Comparison of ENCODE assay signal across 31 cellular contexts in genomic region chr21:41557884-41558283, GRCh38. TPM values are rescaled to one million over a fixed set of nuclear protein-coding genes. Genes with fewer than 3 reads are reported as not detected.
"Had no signal": no experiment of that assay in that cellular context is flagged by ENCODE, and none has a peak within 500 bp of the region (broad histone marks: within the 10 kb centered on the region; RNA-seq: fewer than 3 reads in every experiment).

No MANE protein-coding gene starts in this region.

- H3K4me3 Mint-ChIP-seq: activated CD4-positive, alpha-beta memory T cell treated with anti-CD3 and anti-CD28 coated beads, Interleukin-2, amount 10 ng/mL, durations not matched to agents 7 days and 5 days; activated naive CD8-positive, alpha-beta T cell; activated naive CD8-positive, alpha-beta T cell treated with anti-CD3 and anti-CD28 coated beads, Interleukin-2, amount 50 U/mL, for 24 hours; activated T-cell treated with anti-CD3 and anti-CD28 coated beads, Interleukin-2, amount 50 U/mL, for 24 hours had no signal

- DNase-seq: activated CD4-positive, alpha-beta memory T cell treated with anti-CD3 and anti-CD28 coated beads, Interleukin-2, amount 10 ng/mL, durations not matched to agents 7 days and 5 days; activated CD4-positive, alpha-beta T cell treated with anti-CD3 and anti-CD28 coated beads for 1 hour; activated CD4-positive, alpha-beta T cell treated with anti-CD3 and anti-CD28 coated beads for 48 hours; activated CD4-positive, CD25-positive, alpha-beta regulatory T cell; activated gamma-delta T cell; activated naive CD4-positive, alpha-beta T cell treated with Interleukin-2 at 50 U/mL for 16 hours; activated naive CD8-positive, alpha-beta T cell treated with anti-CD3 and anti-CD28 coated beads, Interleukin-2, amount 50 U/mL, for 24 hours; activated T-cell treated with anti-CD3 and anti-CD28 coated beads, Interleukin-2, amount 50 U/mL, for 24 hours; anterior cingulate cortex; brain microvascular endothelial cell; central memory CD4-positive, alpha-beta T cell; Karpas-422; KBM-7; NCI-H1105; NCI-H1417 treated with DMSO at 0.1 percent for 48 hours; NCI-H187 treated with DMSO at 0.1 percent for 48 hours; NCI-H2081; NCI-H345; NCI-H524 treated with DMSO at 0.1 percent for 48 hours; PC-9; Right ventricle myocardium superior; SW 1271; T-helper 1 cell; T1000; WERI-Rb-1 had no signal

- H2AFZ ChIP-seq: PC-9 had no signal

- H3K4me3 ChIP-seq: PC-9 had no signal

- H3K4me2 ChIP-seq: PC-9 had no signal

- H3K27ac Mint-ChIP-seq: activated CD4-positive, alpha-beta memory T cell treated with anti-CD3 and anti-CD28 coated beads, Interleukin-2, amount 10 ng/mL, durations not matched to agents 7 days and 5 days; activated naive CD8-positive, alpha-beta T cell; activated naive CD8-positive, alpha-beta T cell treated with anti-CD3 and anti-CD28 coated beads, Interleukin-2, amount 50 U/mL, for 24 hours; activated T-cell treated with anti-CD3 and anti-CD28 coated beads, Interleukin-2, amount 50 U/mL, for 24 hours; activated T-helper 2 cell treated with anti-CD3 and anti-CD28 coated beads, Interferon-gamma antibody, Interleukin-2, Interleukin-4, amounts not matched to agents 10 μg/mL and 5 μg/mL and 100 μg/mL, durations not matched to agents 14 hours and 24 hours and 36 hours had no signal

- H3K27ac ChIP-seq: brain microvascular endothelial cell, PC-9, WERI-Rb-1 had no signal

- ATAC-seq: activated naive CD8-positive, alpha-beta T cell treated with anti-CD3 and anti-CD28 coated beads, Interleukin-2, amount 50 U/mL, for 24 hours had no signal

- H3K27me3 ChIP-seq: brain microvascular endothelial cell had no signal

- H3K36me3 ChIP-seq: brain microvascular endothelial cell, WERI-Rb-1 had no signal

- H3K36me3 Mint-ChIP-seq: activated naive CD8-positive, alpha-beta T cell had no signal

- H3K9me3 Mint-ChIP-seq: activated CD4-positive, alpha-beta memory T cell treated with anti-CD3 and anti-CD28 coated beads, Interleukin-2, amount 10 ng/mL, durations not matched to agents 7 days and 5 days; activated naive CD8-positive, alpha-beta T cell treated with anti-CD3 and anti-CD28 coated beads, Interleukin-2, amount 50 U/mL, for 24 hours; activated T-cell treated with anti-CD3 and anti-CD28 coated beads, Interleukin-2, amount 50 U/mL, for 24 hours; activated T-helper 2 cell treated with anti-CD3 and anti-CD28 coated beads, Interferon-gamma antibody, Interleukin-2, Interleukin-4, amounts not matched to agents 10 μg/mL and 5 μg/mL and 100 μg/mL, durations not matched to agents 14 hours and 24 hours and 36 hours had no signal

RNA-seq across cellular contexts. Expression of gene TMPRSS2, which starts 49.9 kb away (rescaled TPM):
- total RNA-seq: activated CD4-positive, alpha-beta memory T cell treated with anti-CD3 and anti-CD28 coated beads, Interleukin-2, amount 10 ng/mL, durations not matched to agents 7 days and 5 days; activated CD8-positive, alpha-beta memory T cell treated with anti-CD3 and anti-CD28 coated beads for 36 hours; activated T-helper 2 cell treated with anti-CD3 and anti-CD28 coated beads, Interferon-gamma antibody, Interleukin-2, Interleukin-4, amounts not matched to agents 10 μg/mL and 5 μg/mL and 100 μg/mL, durations not matched to agents 14 hours and 24 hours and 36 hours; MCF 10A; NCI-H460; Right ventricle myocardium superior; T-helper 2 cell treated with Interferon-gamma antibody and Interleukin-4, amounts not matched to agents 100 ng/mL and 5 ng/mL, for 36 hours had no signal
